Comparison of ENCODE assay signal across 19 cellular contexts in the genomic region with DNA sequence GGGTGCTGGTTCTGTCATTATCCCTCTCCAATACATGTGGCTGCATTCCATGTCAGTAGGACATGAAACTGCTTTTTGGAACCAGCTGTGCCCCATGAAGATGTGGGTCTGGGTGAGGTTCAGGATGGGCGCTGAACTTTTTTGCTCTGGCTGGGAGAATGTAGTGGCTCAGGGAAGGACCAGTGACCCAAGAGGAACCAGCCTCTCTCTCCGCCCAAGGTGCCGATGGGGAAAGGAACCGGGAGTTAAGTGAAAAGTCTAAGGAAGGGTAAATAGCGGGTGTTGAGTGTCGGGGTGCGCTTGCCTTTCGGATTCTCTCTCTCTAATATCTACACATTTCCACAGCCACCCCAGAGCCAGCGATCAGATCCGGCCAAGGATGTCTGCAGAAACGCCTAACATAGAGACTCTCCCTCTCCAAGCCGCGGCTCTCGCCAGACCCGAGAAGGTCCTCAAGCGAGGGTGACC. TPM values are rescaled to one million over a fixed set of nuclear protein-coding genes. Genes with fewer than 3 reads are reported as not detected.
DNase-seq lines count a peak whose midpoint lies in the region; ATAC-seq, FAIRE-seq and TF ChIP-seq lines count a peak whose summit lies in the region.
"Had no signal": no experiment of that assay in that cellular context is flagged by ENCODE, and none has a peak within 500 bp of the region (broad histone marks: within the 10 kb centered on the region; RNA-seq: fewer than 3 reads in every experiment).

No MANE protein-coding gene starts in this region.

- peaks cover 24 to 32% (median 27%) of the 10 kb centered on the region in 4 donors for H3K4me1 Mint-ChIP-seq in CD4-positive, alpha-beta memory T cell
- H3K4me1 Mint-ChIP-seq in astrocyte (ENCODE audit: low read depth, unreplicated experiment) = peaks cover 8% of the 10 kb centered on the region
- peaks cover 19 to 33% (median 30%) of the 10 kb centered on the region in 7 donors for H3K4me1 Mint-ChIP-seq in naive thymus-derived CD4-positive, alpha-beta T cell

- peak overlapping the region; percentile 7; the same call in 1 of the 2 replicates for H3K4me2 ChIP-seq in BLaER1
- no peak overlapping the region for H3K4me2 ChIP-seq in astrocyte (ENCODE audit: low read length)

- no peak for ATAC-seq in naive thymus-derived CD4-positive, alpha-beta T cell
- ATAC-seq in HG03280 (IDR thresholded peaks at IDR 0.05; ENCODE audit: unreplicated experiment) = no peak
- ATAC-seq: PC-3 had no signal

- peaks cover 57 to 80% of the 10 kb centered on the region in 2 donors for H3K27me3 Mint-ChIP-seq in CD4-positive, alpha-beta memory T cell
- H3K27me3 Mint-ChIP-seq in astrocyte (ENCODE audit: low read depth, unreplicated experiment) = peaks cover 87% of the 10 kb centered on the region
- H3K27me3 Mint-ChIP-seq in naive thymus-derived CD4-positive, alpha-beta T cell = peaks cover 61 to 97% (median 74%) of the 10 kb centered on the region in 5 donors

- intact Hi-C loops in CD4-positive, alpha-beta memory T cell (cut with micrococcal nuclease) = no loop called here
- intact Hi-C loops in naive thymus-derived CD4-positive, alpha-beta T cell (cut with micrococcal nuclease) = no loop called here
- intact Hi-C loops in posterior cingulate gyrus (cut with DNase I) = no loop called here

- peak overlapping the region; percentile 26 to 73 (median 56) for H3K4me3 Mint-ChIP-seq in CD4-positive, alpha-beta memory T cell
- H3K4me3 Mint-ChIP-seq in astrocyte (ENCODE audit: unreplicated experiment) = peak overlapping the region; percentile 60
- peak overlapping the region; percentile 9 to 87 (median 48) for H3K4me3 Mint-ChIP-seq in naive thymus-derived CD4-positive, alpha-beta T cell

- peaks cover 40% of the 10 kb centered on the region for H4K20me1 ChIP-seq in BLaER1
- H4K20me1 ChIP-seq in astrocyte (ENCODE audit: insufficient read depth, low read length) = peaks cover 24% of the 10 kb centered on the region

- peaks cover 26% of the 10 kb centered on the region; the same call in 1 of the 2 replicates for H3K36me3 ChIP-seq in BLaER1
- no peaks in the 10 kb centered on the region for H3K36me3 ChIP-seq in CD4-positive, alpha-beta memory T cell (ENCODE audit: insufficient read depth, low read length)
- H3K36me3 ChIP-seq in astrocyte (ENCODE audit: insufficient read depth, low read length) = no peaks in the 10 kb centered on the region
- H3K36me3 ChIP-seq in naive thymus-derived CD4-positive, alpha-beta T cell (ENCODE audit: control insufficient read depth in 2 of 3, insufficient read depth in 3 of 3, low read length in 3 of 3) = no peaks in the 10 kb centered on the region
- H3K36me3 ChIP-seq: left lung had no signal

- peak overlapping the region in 1 of 7 donors; percentile 68 for H3K27ac Mint-ChIP-seq in CD4-positive, alpha-beta memory T cell
- no peak overlapping the region for H3K27ac Mint-ChIP-seq in astrocyte (ENCODE audit: unreplicated experiment)
- H3K27ac Mint-ChIP-seq in naive thymus-derived CD4-positive, alpha-beta T cell = no peak overlapping the region

- H3K27me3 ChIP-seq in BLaER1 = peaks cover 69% of the 10 kb centered on the region
- H3K27me3 ChIP-seq in CD4-positive, alpha-beta memory T cell (ENCODE audit: insufficient read depth, low read length) = peaks cover 54% of the 10 kb centered on the region
- peaks cover 49% of the 10 kb centered on the region for H3K27me3 ChIP-seq in astrocyte (ENCODE audit: insufficient read depth, low read length)
- H3K27me3 ChIP-seq in naive thymus-derived CD4-positive, alpha-beta T cell (ENCODE audit: control insufficient read depth in 2 of 2, insufficient read depth in 2 of 2, low read length in 2 of 2) = peaks cover 11 to 41% of the 10 kb centered on the region in 2 donors

- no peaks in the 10 kb centered on the region for H3K9me3 Mint-ChIP-seq in CD4-positive, alpha-beta memory T cell
- peaks cover 5% of the 10 kb centered on the region for H3K9me3 Mint-ChIP-seq in astrocyte (ENCODE audit: unreplicated experiment)
- H3K9me3 Mint-ChIP-seq in naive thymus-derived CD4-positive, alpha-beta T cell = no peaks in the 10 kb centered on the region

- POLR2A ChIA-PET in CD4-positive, alpha-beta memory T cell (lab: Charles Lee; ENCODE audit: partially characterized antibody) = interaction anchor here (1.0 to 2.5 kb wide), 3 partner anchors 35 to 160 kb away, joined by 4 to 11 read pairs (median 6); a partner anchor contains a TSS
- POLR2A ChIA-PET in naive thymus-derived CD4-positive, alpha-beta T cell (lab: Charles Lee) = no interaction called here

- no peaks in the 10 kb centered on the region for H3K79me2 ChIP-seq in astrocyte (ENCODE audit: insufficient read depth, low read length)

- H3K36me3 Mint-ChIP-seq in CD4-positive, alpha-beta memory T cell = no peaks in the 10 kb centered on the region
- H3K36me3 Mint-ChIP-seq in astrocyte (ENCODE audit: low read depth, unreplicated experiment) = peaks cover 53% of the 10 kb centered on the region
- H3K36me3 Mint-ChIP-seq in naive thymus-derived CD4-positive, alpha-beta T cell = peaks cover 0 to 5% (median 0%) of the 10 kb centered on the region in 5 donors

- H3K27ac ChIP-seq in BLaER1 = no peak overlapping the region
- no peak overlapping the region for H3K27ac ChIP-seq in CD4-positive, alpha-beta memory T cell (ENCODE audit: low read depth, low read length)
- no peak overlapping the region for H3K27ac ChIP-seq in astrocyte (ENCODE audit: low read depth, low read length)
- no peak overlapping the region for H3K27ac ChIP-seq in naive thymus-derived CD4-positive, alpha-beta T cell (ENCODE audit: low read depth, low read length)
- H3K27ac ChIP-seq: left lung, SJSA1, spleen, tibial nerve had no signal

- H3K9ac ChIP-seq in BLaER1 = no peak overlapping the region
- no peak overlapping the region for H3K9ac ChIP-seq in astrocyte (ENCODE audit: low read length)

- H3K4me3 ChIP-seq in BLaER1 (no peak overlapping the region), astrocyte (ENCODE audit: insufficient read depth, low read depth, low read length) (no peak overlapping the region)
- H3K4me3 ChIP-seq in CD4-positive, alpha-beta memory T cell (ENCODE audit: low read length in 2 of 2) = no peak overlapping the region
- H3K4me3 ChIP-seq in naive thymus-derived CD4-positive, alpha-beta T cell (ENCODE audit: low read length) = no peak overlapping the region
- H3K4me3 ChIP-seq: left lung, SJSA1, tibial nerve had no signal

- no peak for DNase-seq in CD4-positive, alpha-beta memory T cell
- no peak for DNase-seq in astrocyte (ENCODE audit: low read depth)
- DNase-seq in naive thymus-derived CD4-positive, alpha-beta T cell = no peak
- no peak for DNase-seq in DMS79 treated with DMSO at 0.1 percent for 48 hours (lab: John Stamatoyannopoulos, UW)
- DNase-seq in posterior cingulate gyrus = no peak
- DNase-seq in NCI-H1417 treated with DMSO at 0.1 percent for 48 hours (lab: John Stamatoyannopoulos, UW) = no peak
- DNase-seq: AML-193; effector memory CD4-positive, alpha-beta T cell; hippocampal formation; NCI-H1105 treated with DMSO at 0.1 percent for 48 hours; NCI-H774; PC-3; spleen had no signal

- H3K9me3 ChIP-seq in BLaER1 (peaks cover 13% of the 10 kb centered on the region; the same call in 1 of the 2 replicates), astrocyte (ENCODE audit: insufficient read depth, low read depth, low read length) (no peaks in the 10 kb centered on the region)
- no peaks in the 10 kb centered on the region for H3K9me3 ChIP-seq in CD4-positive, alpha-beta memory T cell (ENCODE audit: control insufficient read depth in 1 of 2, low read length in 2 of 2)
- H3K9me3 ChIP-seq in naive thymus-derived CD4-positive, alpha-beta T cell (ENCODE audit: control insufficient read depth in 2 of 3, low read length in 3 of 3) = no peaks in the 10 kb centered on the region
- H3K9me3 ChIP-seq: left lung, spleen, tibial nerve had no signal

- FAIRE-seq in astrocyte (lab: Jason Lieb, UNC) = no peak
- FAIRE-seq: H54 had no signal

- TF ChIP-seq CTCF in astrocyte (IDR thresholded peaks at IDR 0.05; ENCODE audit: insufficient read depth, low read depth, low read length) = no peak

- peaks cover 50% of the 10 kb centered on the region for H3K4me1 ChIP-seq in BLaER1
- peaks cover 29% of the 10 kb centered on the region for H3K4me1 ChIP-seq in CD4-positive, alpha-beta memory T cell (ENCODE audit: insufficient read depth, low read length)
- H3K4me1 ChIP-seq in astrocyte (ENCODE audit: insufficient read depth, low read length) = peaks cover 9% of the 10 kb centered on the region
- H3K4me1 ChIP-seq in naive thymus-derived CD4-positive, alpha-beta T cell (ENCODE audit: control insufficient read depth in 2 of 2, insufficient read depth in 2 of 2, low read length in 2 of 2) = peaks cover 20 to 30% of the 10 kb centered on the region in 2 donors

- H2AFZ ChIP-seq in astrocyte (ENCODE audit: low read depth, low read length) = no peak overlapping the region

- CTCF ChIA-PET in CD4-positive, alpha-beta memory T cell (lab: Charles Lee; ENCODE audit: partially characterized antibody) = interaction anchor here (0.9 to 4.1 kb wide), 5 partner anchors 8 to 161 kb away, joined by 3 to 68 read pairs (median 7); a partner anchor contains a TSS
- CTCF ChIA-PET in naive thymus-derived CD4-positive, alpha-beta T cell (lab: Charles Lee) = interaction anchor here (2.0 to 4.0 kb wide), 2 partner anchors 13 to 36 kb away, joined by 8 to 72 read pairs; a partner anchor contains a TSS

RNA-seq across cellular contexts. Expression of a gene that starts 7.8 kb away (rescaled TPM):
- total RNA-seq in CD4-positive, alpha-beta memory T cell = under 1 TPM; 0.47 to 0.67 TPM
- not detected for polyA plus RNA-seq in CD4-positive, alpha-beta memory T cell
- total RNA-seq in astrocyte = 16.8 and 24.5 TPM in 2 replicates
- 1 to 10 TPM in 1 of 5 experiments, under 1 TPM in 4; 0.29 to 1.2 (median 0.84) TPM for total RNA-seq in naive thymus-derived CD4-positive, alpha-beta T cell
- not detected for polyA plus RNA-seq in naive thymus-derived CD4-positive, alpha-beta T cell

RNA-seq across cellular contexts. Expression of a gene that starts 14.0 kb away (rescaled TPM):
- not detected for total RNA-seq in CD4-positive, alpha-beta memory T cell
- polyA plus RNA-seq in CD4-positive, alpha-beta memory T cell = not detected
- 2.5 and 2.6 TPM in 2 replicates for total RNA-seq in astrocyte
- total RNA-seq in naive thymus-derived CD4-positive, alpha-beta T cell = 1 to 10 TPM in 1 of 5 experiments, not detected in 4; 1.4 TPM
- not detected for polyA plus RNA-seq in naive thymus-derived CD4-positive, alpha-beta T cell

RNA-seq across cellular contexts. Expression of a gene that starts 14.4 kb away (rescaled TPM):
- total RNA-seq in CD4-positive, alpha-beta memory T cell = 10 to 100 TPM; 33.8 to 37.1 TPM
- 1 to 10 TPM; 4.2 to 6.2 TPM for polyA plus RNA-seq in CD4-positive, alpha-beta memory T cell
- 18.3 and 20.8 TPM in 2 replicates for total RNA-seq in astrocyte
- 10 to 100 TPM; 25.1 to 42.5 (median 35.6) TPM for total RNA-seq in naive thymus-derived CD4-positive, alpha-beta T cell
- 1 to 10 TPM; 5.3 to 6.7 TPM for polyA plus RNA-seq in naive thymus-derived CD4-positive, alpha-beta T cell

RNA-seq across cellular contexts. Expression of a gene that starts 28.0 kb away (rescaled TPM):
- 10 to 100 TPM; 32.4 to 36.0 TPM for total RNA-seq in CD4-positive, alpha-beta memory T cell
- 10 to 100 TPM; 30.4 to 45.0 TPM for polyA plus RNA-seq in CD4-positive, alpha-beta memory T cell
- 43.3 and 43.6 TPM in 2 replicates for total RNA-seq in astrocyte
- 10 to 100 TPM; 20.1 to 29.7 (median 21.9) TPM for total RNA-seq in naive thymus-derived CD4-positive, alpha-beta T cell
- polyA plus RNA-seq in naive thymus-derived CD4-positive, alpha-beta T cell = 10 to 100 TPM; 18.5 to 29.7 TPM
